ENCODE assay signal across 1 cellular context in the genomic region with DNA sequence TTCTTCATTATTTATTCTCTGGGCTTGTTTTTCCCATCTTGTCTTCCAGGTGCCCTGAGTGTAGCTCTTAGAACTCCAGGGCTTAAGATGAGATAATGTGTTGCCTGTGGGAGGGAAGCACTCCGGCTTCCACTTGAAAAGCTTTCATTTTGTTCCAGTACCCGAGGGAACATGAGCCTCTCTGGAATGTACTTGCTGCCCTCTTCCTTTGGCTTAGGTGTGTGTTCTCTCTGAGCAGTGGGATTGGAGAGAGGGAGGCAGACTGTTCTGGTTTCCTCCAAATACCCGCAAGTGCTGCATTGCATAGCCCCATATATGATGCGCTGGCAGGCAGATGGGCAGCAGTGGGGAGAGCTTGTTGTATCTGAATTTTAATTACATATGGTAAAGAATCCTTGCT.
TF ChIP-seq lines count a peak whose summit lies in the region.

No MANE protein-coding gene starts in this region.

TF ChIP-seq in HepG2, 621 proteins besides CTCF, POLR2A, EP300 and RAD21:
- no peak for TF ChIP-seq MTF1 (CRISPR knock-in tag; IDR thresholded peaks at IDR 0.05)
- TF ChIP-seq ESRRA (CRISPR knock-in tag; IDR thresholded peaks at IDR 0.05; ENCODE audit: low read depth), result no peak
